8 cellular contexts compared by ENCODE assay signal in genomic region chr13:51027644-51028043, GRCh38.
"Had no signal": no experiment of that assay in that cellular context is flagged by ENCODE, and none has a peak within 500 bp of the region (broad histone marks: within the 10 kb centered on the region; RNA-seq: fewer than 3 reads in every experiment).

No MANE protein-coding gene starts in this region.

- FAIRE-seq: H54, HTR-8/SVneo had no signal

- H3K4me3 ChIP-seq: GM23248 had no signal

- H2AFZ ChIP-seq: GM23248 had no signal

- H3K27ac Mint-ChIP-seq: H9 had no signal

- H3K4me3 Mint-ChIP-seq: H9 had no signal

- H3K27ac ChIP-seq: GM23248 had no signal

- DNase-seq: GM23248, GOT3, H9, HCEC 1CT, IMR-90, KBM-7 had no signal

- H3K9ac ChIP-seq: GM23248 had no signal
